ENCODE assay signal across 16 cellular contexts in genomic region chr6:127162808-127163207, GRCh38. TPM values are rescaled to one million over a fixed set of nuclear protein-coding genes. Genes with fewer than 3 reads are reported as not detected.
A peak's percentile ranks its signal among the peaks of the same experiment; 100 is the strongest.
DNase-seq lines count a peak whose midpoint lies in the region; ATAC-seq and TF ChIP-seq lines count a peak whose summit lies in the region.
"Had no signal": no experiment of that assay in that cellular context is flagged by ENCODE, and none has a peak within 500 bp of the region (broad histone marks: within the 10 kb centered on the region; RNA-seq: fewer than 3 reads in every experiment).

No MANE protein-coding gene starts in this region.

- no peaks in the 10 kb centered on the region for H3F3A ChIP-seq in GM23338 (replicated peaks; ENCODE audit: low read depth)

- H3K27me3 Mint-ChIP-seq in GM23338 (ENCODE audit: insufficient read depth, low read depth, poor library complexity), result no peaks in the 10 kb centered on the region
- H3K27me3 Mint-ChIP-seq in nephron progenitor cell (ENCODE audit: low read depth, poor library complexity), result no peaks in the 10 kb centered on the region

- ATAC-seq in GM23338 (peak; percentile 34; the same call in 2 of the 3 replicates), HG03521 (IDR thresholded peaks at IDR 0.05; ENCODE audit: unreplicated experiment) (no peak)
- ATAC-seq: HCT116 had no signal

- no peak for TF ChIP-seq POLR2A in vagina (IDR thresholded peaks at IDR 0.05)

- H3K36me3 Mint-ChIP-seq in GM23338 (ENCODE audit: low read depth) (no peaks in the 10 kb centered on the region; the same call in 2 of the 3 replicates), nephron progenitor cell (ENCODE audit: low read depth) (peaks cover 82% of the 10 kb centered on the region)
- H3K36me3 Mint-ChIP-seq: CD8-positive, alpha-beta memory T cell had no signal

- no peak overlapping the region for H3K27ac ChIP-seq in GM23338 (ENCODE audit: low read depth)
- no peak overlapping the region for H3K27ac ChIP-seq in brain microvascular endothelial cell
- H3K27ac ChIP-seq in vagina, result no peak overlapping the region
- H3K27ac ChIP-seq in osteoblast (ENCODE audit: low read depth, low read length), result no peak overlapping the region
- H3K27ac ChIP-seq: BLaER1 had no signal

- H3K4me1 Mint-ChIP-seq in GM23338 (peaks cover 30% of the 10 kb centered on the region), nephron progenitor cell (peaks cover 34% of the 10 kb centered on the region)
- H3K4me1 Mint-ChIP-seq: CD8-positive, alpha-beta memory T cell had no signal

- in situ Hi-C loops in brain microvascular endothelial cell (cut with HindIII; ENCODE audit: low pct_ligation_motif_present, low sequenced_read_pairs), result no loop called here

- H3K4me2 ChIP-seq in GM23338 (0 out of 2 replicates have a peak overlapping the region, but pooled peaks have one; percentile 11), osteoblast (ENCODE audit: insufficient read depth, low read length) (no peak overlapping the region)
- H3K4me2 ChIP-seq: BLaER1 had no signal

- H3K9me3 Mint-ChIP-seq in GM23338 (no peaks in the 10 kb centered on the region), nephron progenitor cell (peaks cover 25% of the 10 kb centered on the region)

- H3K4me3 Mint-ChIP-seq in GM23338, result no peak overlapping the region
- no peak overlapping the region for H3K4me3 Mint-ChIP-seq in nephron progenitor cell
- H3K4me3 Mint-ChIP-seq: CD8-positive, alpha-beta memory T cell had no signal

- H3K4me3 ChIP-seq in GM23338, result no peak overlapping the region
- H3K4me3 ChIP-seq in brain microvascular endothelial cell (ENCODE audit: low read depth, low read length), result no peak overlapping the region
- no peak overlapping the region for H3K4me3 ChIP-seq in fibroblast of mammary gland (ENCODE audit: control insufficient read depth, low read depth, low read length)
- H3K4me3 ChIP-seq in vagina, result no peak overlapping the region
- no peak overlapping the region for H3K4me3 ChIP-seq in osteoblast (ENCODE audit: insufficient read depth, low read length)
- H3K4me3 ChIP-seq: BLaER1 had no signal

- H3K27me3 ChIP-seq in GM23338 (ENCODE audit: insufficient read depth) (no peaks in the 10 kb centered on the region), brain microvascular endothelial cell (replicated peaks) (no peaks in the 10 kb centered on the region), vagina (no peaks in the 10 kb centered on the region), osteoblast (ENCODE audit: insufficient read depth, low read length) (no peaks in the 10 kb centered on the region)
- H3K27me3 ChIP-seq: BLaER1 had no signal

- H4K20me1 ChIP-seq in GM23338 (replicated peaks; ENCODE audit: insufficient read depth) (no peaks in the 10 kb centered on the region), osteoblast (ENCODE audit: insufficient read depth, low read length) (no peaks in the 10 kb centered on the region)
- H4K20me1 ChIP-seq: BLaER1 had no signal

- intact Hi-C loops in vagina (cut with DNase I), result no loop called here

- H3K9me2 ChIP-seq in GM23338 (ENCODE audit: insufficient read depth), result no peaks in the 10 kb centered on the region

- no peaks in the 10 kb centered on the region for H3K36me3 ChIP-seq in GM23338 (ENCODE audit: insufficient read depth)
- H3K36me3 ChIP-seq in brain microvascular endothelial cell (replicated peaks), result no peaks in the 10 kb centered on the region
- H3K36me3 ChIP-seq in vagina, result no peaks in the 10 kb centered on the region
- no peaks in the 10 kb centered on the region for H3K36me3 ChIP-seq in osteoblast (ENCODE audit: insufficient read depth, low read length)
- H3K36me3 ChIP-seq: BLaER1 had no signal

- H3K27ac Mint-ChIP-seq in GM23338 (no peak overlapping the region), nephron progenitor cell (peak overlapping the region; percentile 85)
- H3K27ac Mint-ChIP-seq: CD8-positive, alpha-beta memory T cell had no signal

- H3K4me1 ChIP-seq in GM23338 (ENCODE audit: insufficient read depth) (peaks cover 29% of the 10 kb centered on the region), vagina (no peaks in the 10 kb centered on the region), osteoblast (ENCODE audit: insufficient read depth, low read length) (peaks cover 5% of the 10 kb centered on the region)
- H3K4me1 ChIP-seq: BLaER1 had no signal

- no peak for TF ChIP-seq CTCF in GM23338 (conservative IDR thresholded peaks at IDR 0.05; ENCODE audit: low read depth in 2 of 2)
- no peak for TF ChIP-seq CTCF in brain microvascular endothelial cell (IDR thresholded peaks at IDR 0.05; ENCODE audit: low read depth, low read length, missing control alignments)
- no peak for TF ChIP-seq CTCF in fibroblast of mammary gland (conservative IDR thresholded peaks at IDR 0.05; ENCODE audit: control insufficient read depth, insufficient read depth, low read depth, low read length)
- no peak for TF ChIP-seq CTCF in nephron progenitor cell (IDR thresholded peaks at IDR 0.05)
- no peak for TF ChIP-seq CTCF in vagina (IDR thresholded peaks at IDR 0.05)
- no peak for TF ChIP-seq CTCF in osteoblast (IDR thresholded peaks at IDR 0.05; ENCODE audit: extremely low read depth, low read depth, low read length)

- H2AFZ ChIP-seq in GM23338 (peak overlapping the region; percentile 8; the same call in 1 of the 2 replicates), osteoblast (ENCODE audit: low read length) (no peak overlapping the region)

- no peak for DNase-seq in GM23338 (ENCODE audit: low spot score)
- peak; percentile 43 for DNase-seq in brain microvascular endothelial cell
- DNase-seq in fibroblast of mammary gland (ENCODE audit: low read depth), result peak; percentile 83
- DNase-seq in nephron progenitor cell, result no peak
- no peak for DNase-seq in vagina (ENCODE audit: extremely low spot score in 2 of 2)
- no peak for DNase-seq in osteoblast (ENCODE audit: insufficient read length, low spot score, missing footprints)
- no peak for DNase-seq in activated naive CD4-positive, alpha-beta T cell treated with Interleukin-2 at 50 U/mL for 16 hours
- DNase-seq: 8988T; CD8-positive, alpha-beta memory T cell; DND-41; NCI-H1436; NCI-H2029 treated with DMSO at 0.1 percent for 48 hours; NCI-H510A had no signal

- no peaks in the 10 kb centered on the region for H3K9me3 ChIP-seq in vagina
- H3K9me3 ChIP-seq in osteoblast (ENCODE audit: low read depth, low read length), result no peaks in the 10 kb centered on the region
- H3K9me3 ChIP-seq: BLaER1 had no signal

- H3K79me2 ChIP-seq in GM23338 (replicated peaks; ENCODE audit: insufficient read depth) (no peaks in the 10 kb centered on the region), osteoblast (ENCODE audit: insufficient read depth, low read length) (no peaks in the 10 kb centered on the region)

TF ChIP-seq in GM23338, 12 proteins besides CTCF, POLR2A, EP300 and RAD21:
- TF ChIP-seq CREB1 (CRISPR knock-in tag; IDR thresholded peaks at IDR 0.05; ENCODE audit: low read depth), result no peak

RNA-seq across cellular contexts. Expression of gene RSPO3, which starts 44.3 kb away (rescaled TPM):
- total RNA-seq in GM23338 (2014; rRNA removed; shearing (Covaris generic)), result not detected in 2 replicates
- polyA plus RNA-seq in GM23338 (2016; fragmentation: Nextera tagmentation; extraction: Ambion mirVana), result 0.30 TPM in 1 of 2 replicates, not detected in the other
- 14.0 TPM for total RNA-seq in vagina
- 1.8 and 2.4 TPM in 2 replicates for total RNA-seq in osteoblast
- total RNA-seq: CD8-positive, alpha-beta memory T cell had no signal
- polyA plus RNA-seq: CD8-positive, alpha-beta memory T cell had no signal

Comparison
In these comparisons a context has a peak if more than half of its experiments do, and no peak if none do; other contexts are left out.
1. DNase-seq: peak in brain microvascular endothelial cell (single experiment) and fibroblast of mammary gland (single experiment); none in GM23338 (single experiment), nephron progenitor cell (single experiment), vagina (0 of 2), osteoblast (single experiment) and activated naive CD4-positive, alpha-beta T cell treated with Interleukin-2 at 50 U/mL for 16 hours (single experiment).